13 cellular contexts compared by ENCODE assay signal in genomic region chr14:61430066-61430757, GRCh38.
DNase-seq lines count a peak whose midpoint lies in the region; ATAC-seq, FAIRE-seq and TF ChIP-seq lines count a peak whose summit lies in the region.
"Had no signal": no experiment of that assay in that cellular context is flagged by ENCODE, and none has a peak within 500 bp of the region (broad histone marks: within the 10 kb centered on the region; RNA-seq: fewer than 3 reads in every experiment).

No MANE protein-coding gene starts in this region.

- DNase-seq in NCI-H748 (lab: John Stamatoyannopoulos, UW; ENCODE audit: unreplicated experiment) = peak; percentile 84
- DNase-seq in NCI-H748 treated with DMSO at 0.1 percent for 48 hours (lab: John Stamatoyannopoulos, UW) = no peak
- DNase-seq in T-cell = no peak
- DNase-seq in naive thymus-derived CD8-positive, alpha-beta T cell = no peak
- no peak for DNase-seq in GM12892 (ENCODE audit: insufficient read length)
- DNase-seq: activated CD4-positive, CD25-positive, alpha-beta regulatory T cell; heart left ventricle; stimulated activated naive CD4-positive, alpha-beta T cell had no signal

- H3K27me3 Mint-ChIP-seq in T-cell = no peaks in the 10 kb centered on the region
- H3K27me3 Mint-ChIP-seq in naive thymus-derived CD8-positive, alpha-beta T cell = no peaks in the 10 kb centered on the region

- H3K4me3 Mint-ChIP-seq in T-cell = peak overlapping the region in 1 of 3 donors; percentile 32
- peak overlapping the region in 7 of 10 donors; percentile 1 to 43 (median 15) for H3K4me3 Mint-ChIP-seq in naive thymus-derived CD8-positive, alpha-beta T cell

- H3K9me3 Mint-ChIP-seq in T-cell = peaks cover 0 to 6% (median 0%) of the 10 kb centered on the region in 3 donors
- peaks cover 0 to 6% (median 0%) of the 10 kb centered on the region in 9 donors for H3K9me3 Mint-ChIP-seq in naive thymus-derived CD8-positive, alpha-beta T cell

- no peak for TF ChIP-seq POLR2A in GM12892 (IDR thresholded peaks at IDR 0.05; ENCODE audit: low read depth, low read length)

- peak; percentile 63 for ATAC-seq in HG02610 (IDR thresholded peaks at IDR 0.05; ENCODE audit: unreplicated experiment)
- ATAC-seq in T-cell (replicated peaks in 1 of 4) = no peak
- no peak for ATAC-seq in naive thymus-derived CD8-positive, alpha-beta T cell
- no peak for ATAC-seq in GM18907 (IDR thresholded peaks at IDR 0.05; ENCODE audit: unreplicated experiment)
- ATAC-seq in GM19467 (IDR thresholded peaks at IDR 0.05; ENCODE audit: unreplicated experiment) = no peak
- ATAC-seq: esophagus mucosa, Panc1 had no signal

- FAIRE-seq in GM12892 (lab: Jason Lieb, UNC) = no peak

- H3K27ac Mint-ChIP-seq in T-cell = peak overlapping the region; percentile 32 to 74
- peak overlapping the region; percentile 39 to 91 (median 76) for H3K27ac Mint-ChIP-seq in naive thymus-derived CD8-positive, alpha-beta T cell

- CTCF ChIA-PET in T-cell (lab: Charles Lee) = interaction anchor here (0.6 to 0.9 kb wide), 3 partner anchors 13 to 1617 kb away, joined by 3 to 5 read pairs (median 3); no protein-coding TSS in a partner anchor

- H3K36me3 Mint-ChIP-seq in T-cell = peaks cover 33% of the 10 kb centered on the region
- H3K36me3 Mint-ChIP-seq in naive thymus-derived CD8-positive, alpha-beta T cell = peaks cover 4 to 33% (median 6%) of the 10 kb centered on the region in 3 donors

- H3K4me1 Mint-ChIP-seq in T-cell = peaks cover 98 to 100% (median 98%) of the 10 kb centered on the region in 3 donors
- peaks cover 45 to 98% (median 82%) of the 10 kb centered on the region in 4 donors for H3K4me1 Mint-ChIP-seq in naive thymus-derived CD8-positive, alpha-beta T cell

- POLR2A ChIA-PET in T-cell (lab: Charles Lee) = interaction anchor here (0.6 to 0.7 kb wide), 2 partner anchors 100 to 685 kb away, joined by 3 to 4 read pairs; no protein-coding TSS in a partner anchor
- POLR2A ChIA-PET in naive thymus-derived CD8-positive, alpha-beta T cell (lab: Charles Lee) = interaction anchor here (1.5 kb wide), 1 partner anchor 12 kb away, joined by 3 read pairs; no protein-coding TSS in a partner anchor
